ENCODE assay signal across 9 cellular contexts in the genomic region with DNA sequence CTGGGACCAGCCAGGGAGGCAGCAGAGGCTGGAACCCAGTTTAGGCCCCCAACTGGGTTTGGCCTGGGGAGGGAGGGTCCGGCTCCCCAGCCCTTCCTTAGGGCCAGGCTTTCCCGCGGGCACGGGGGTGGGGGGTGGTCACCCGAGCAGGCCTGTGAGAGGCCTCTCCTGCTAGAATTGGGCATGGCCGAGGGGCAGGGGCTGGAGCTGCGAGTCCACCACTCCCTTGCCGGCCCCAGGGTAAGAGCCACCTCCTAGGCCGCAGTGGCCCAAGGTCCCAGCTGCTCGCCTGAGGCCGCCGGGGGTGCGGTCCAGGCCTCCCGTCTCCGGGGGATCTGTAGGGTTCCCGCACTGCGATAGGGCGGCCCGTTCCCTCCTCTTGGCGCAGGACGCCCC. TPM values are rescaled to one million over a fixed set of nuclear protein-coding genes. Genes with fewer than 3 reads are reported as not detected.
DNase-seq lines count a peak whose midpoint lies in the region; ATAC-seq, FAIRE-seq and TF ChIP-seq lines count a peak whose summit lies in the region.
"Had no signal": no experiment of that assay in that cellular context is flagged by ENCODE, and none has a peak within 500 bp of the region (broad histone marks: within the 10 kb centered on the region; RNA-seq: fewer than 3 reads in every experiment).

No MANE protein-coding gene starts in this region.

- H3K36me3 ChIP-seq in HUES48 (ENCODE audit: control insufficient read depth, insufficient read depth, low read length): no peaks in the 10 kb centered on the region
- no peaks in the 10 kb centered on the region for H3K36me3 ChIP-seq in GM12878 (ENCODE audit: control insufficient read depth in 2 of 2, insufficient read depth in 2 of 2, low read length in 1 of 2)
- no peaks in the 10 kb centered on the region for H3K36me3 ChIP-seq in mesendoderm (ENCODE audit: control insufficient read depth, insufficient read depth, low read length)
- H3K36me3 ChIP-seq in gastroesophageal sphincter: peaks cover 0 to 7% of the 10 kb centered on the region in 2 donors

- DNase-seq in A549 (ENCODE audit: low read depth in 1 of 2, low spot score in 1 of 2) (no peak), GM12878 (ENCODE audit: low read depth, low spot score) (no peak), mesendoderm (no peak), medulla oblongata (ENCODE audit: extremely low spot score) (no peak), SKM-1 (lab: John Stamatoyannopoulos, UW; ENCODE audit: unreplicated experiment) (no peak)
- no peak for DNase-seq in activated CD4-positive, alpha-beta T cell treated with anti-CD3 and anti-CD28 coated beads, Interleukin-2, amount 50 U/mL, for 48 hours

- H2BK15ac ChIP-seq in mesendoderm (replicated peaks; ENCODE audit: low read depth): no peak overlapping the region

- no peaks in the 10 kb centered on the region for H4K20me1 ChIP-seq in GM12878 (ENCODE audit: control insufficient read depth, insufficient read depth)

- H3K79me1 ChIP-seq in mesendoderm (ENCODE audit: low read length): no peaks in the 10 kb centered on the region

- TF ChIP-seq RAD21 in A549 (conservative IDR thresholded peaks at IDR 0.05 in 1 of 2, IDR thresholded peaks at IDR 0.05 in 1 of 2) (no peak), GM12878 (IDR thresholded peaks at IDR 0.05; ENCODE audit: insufficient read depth, low read depth, low read length) (no peak)

- no peak overlapping the region for H2AK5ac ChIP-seq in mesendoderm (ENCODE audit: low read length)

- H3K18ac ChIP-seq in mesendoderm (ENCODE audit: low read length): no peak overlapping the region

- TF ChIP-seq CTCF in A549 (IDR thresholded peaks at IDR 0.05) (no peak), GM12878 (IDR thresholded peaks at IDR 0.05 in 2 of 3, conservative IDR thresholded peaks at IDR 0.05 in 1 of 3; ENCODE audit: control insufficient read depth in 2 of 3, extremely low read depth in 1 of 3, insufficient read depth in 1 of 3, low read depth in 3 of 3, low read length in 3 of 3) (no peak), gastroesophageal sphincter (IDR thresholded peaks at IDR 0.05) (no peak)

- no peak overlapping the region for H2BK120ac ChIP-seq in mesendoderm (ENCODE audit: low read depth, low read length)

- BruUV-seq in GM12878 (replicated peaks; lab: Mats Ljungman, UMichigan): no TSS peak

- ATAC-seq in A549 (peak in 1 of 2 experiments; percentile 17; a peak in 3 of 6 replicates), GM12878 (peak; percentile 9), gastroesophageal sphincter (no peak)

- H3K27me3 ChIP-seq in HUES48 (ENCODE audit: control insufficient read depth, insufficient read depth, low read length) (peaks cover 27% of the 10 kb centered on the region), GM12878 (replicated peaks in 1 of 2; ENCODE audit: control insufficient read depth in 2 of 2, insufficient read depth in 2 of 2, low read length in 1 of 2) (peaks cover 0 to 5% of the 10 kb centered on the region in 2 experiments; a peak in 2 of 4 replicates), mesendoderm (ENCODE audit: insufficient read depth, low read length, poor library complexity) (peaks cover 10% of the 10 kb centered on the region), gastroesophageal sphincter (peaks cover 98% of the 10 kb centered on the region)

- no peak for TF ChIP-seq POLR2A in A549 (IDR thresholded peaks at IDR 0.05; ENCODE audit: low read length)
- TF ChIP-seq POLR2A in GM12878 (IDR thresholded peaks at IDR 0.05; ENCODE audit: low read depth, low read length): peak; percentile 12; the same call in 1 of the 2 replicates
- no peak for TF ChIP-seq POLR2A in gastroesophageal sphincter (IDR thresholded peaks at IDR 0.05)

- H3K23ac ChIP-seq in mesendoderm (ENCODE audit: low read length): no peak overlapping the region

- TF ChIP-seq EP300 in A549 (IDR thresholded peaks at IDR 0.05): no peak
- TF ChIP-seq EP300 in GM12878 (IDR thresholded peaks at IDR 0.05; ENCODE audit: borderline replicate concordance in 1 of 2, control insufficient read depth in 1 of 2, low read depth in 2 of 2, low read length in 2 of 2): no peak
- TF ChIP-seq EP300 in gastroesophageal sphincter (IDR thresholded peaks at IDR 0.05): no peak

- H3K9me3 ChIP-seq in A549: no peaks in the 10 kb centered on the region
- H3K9me3 ChIP-seq in HUES48 (ENCODE audit: control insufficient read depth, insufficient read depth, low read length): no peaks in the 10 kb centered on the region
- no peaks in the 10 kb centered on the region for H3K9me3 ChIP-seq in GM12878 (replicated peaks; ENCODE audit: control insufficient read depth, insufficient read depth, low read length)
- H3K9me3 ChIP-seq in gastroesophageal sphincter: no peaks in the 10 kb centered on the region

- no peak overlapping the region for H3K4ac ChIP-seq in mesendoderm (ENCODE audit: low read depth, low read length)

- peaks cover 18% of the 10 kb centered on the region; the same call in 2 of the 3 replicates for H3K4me1 ChIP-seq in A549
- no peaks in the 10 kb centered on the region for H3K4me1 ChIP-seq in HUES48 (ENCODE audit: control insufficient read depth, insufficient read depth, low read length)
- no peaks in the 10 kb centered on the region for H3K4me1 ChIP-seq in GM12878 (ENCODE audit: control insufficient read depth, insufficient read depth, low read length)
- H3K4me1 ChIP-seq in mesendoderm (ENCODE audit: control insufficient read depth, low read depth, low read length): no peaks in the 10 kb centered on the region
- peaks cover 0 to 25% (median 12%) of the 10 kb centered on the region in 3 donors for H3K4me1 ChIP-seq in gastroesophageal sphincter

- H2BK5ac ChIP-seq in mesendoderm (ENCODE audit: low read length): no peak overlapping the region

- no peaks in the 10 kb centered on the region for H3K79me2 ChIP-seq in GM12878 (ENCODE audit: control insufficient read depth, insufficient read depth, low read length)
- no peaks in the 10 kb centered on the region for H3K79me2 ChIP-seq in mesendoderm (ENCODE audit: control insufficient read depth, insufficient read depth, low read length)

- H2AFZ ChIP-seq in GM12878 (ENCODE audit: control insufficient read depth, low read depth, low read length): peak overlapping the region; percentile 39

- H3K9ac ChIP-seq in HUES48 (ENCODE audit: low read depth, low read length) (no peak overlapping the region), GM12878 (ENCODE audit: control insufficient read depth, insufficient read depth, low read length) (no peak overlapping the region), mesendoderm (ENCODE audit: low read length) (no peak overlapping the region)

- SMC1A ChIA-PET in GM12878 (lab: Charles Lee; ENCODE audit: uncharacterized antibody, unreplicated experiment): interaction anchor here (0.7 to 1.6 kb wide), 3 partner anchors 19 to 172 kb away, joined by 3 to 6 read pairs (median 4); a partner anchor contains a TSS

- H3K4me3 ChIP-seq in A549: peak overlapping the region; percentile 67
- H3K4me3 ChIP-seq in HUES48 (ENCODE audit: low read depth, low read length): peak overlapping the region; percentile 54
- H3K4me3 ChIP-seq in GM12878: peak overlapping the region; percentile 41; the same call in 1 of the 2 replicates
- H3K4me3 ChIP-seq in mesendoderm (ENCODE audit: low read length): no peak overlapping the region
- H3K4me3 ChIP-seq in gastroesophageal sphincter: peak overlapping the region in 1 of 2 donors; percentile 38

- FAIRE-seq in A549 (lab: Jason Lieb, UNC) (no peak), GM12878 (lab: Jason Lieb, UNC) (no peak)
- FAIRE-seq: D721Med had no signal

- H3K4me2 ChIP-seq in A549 (peak overlapping the region; percentile 96), GM12878 (ENCODE audit: control insufficient read depth, insufficient read depth) (peak overlapping the region; percentile 79), mesendoderm (ENCODE audit: low read length) (peak overlapping the region; percentile 20)

- CTCF ChIA-PET in A549 (lab: Yijun Ruan, JAX) (interaction anchor here (0.6 to 5.9 kb wide), 33 partner anchors 10 to 249 kb away, joined by 3 to 66 read pairs (median 4); a partner anchor contains a TSS), GM12878 (lab: Yijun Ruan, JAX) (interaction anchor here (0.6 to 1.8 kb wide), 7 partner anchors 16 to 242 kb away, joined by 3 to 54 read pairs (median 3); no protein-coding TSS in a partner anchor)

- H3K27ac ChIP-seq in A549 (peak overlapping the region; percentile 69 to 88; a peak in 5 of 6 replicates), HUES48 (ENCODE audit: low read depth, low read length) (peak overlapping the region; percentile 28), GM12878 (ENCODE audit: control insufficient read depth, insufficient read depth) (no peak overlapping the region), mesendoderm (ENCODE audit: low read depth, low read length) (no peak overlapping the region), gastroesophageal sphincter (no peak overlapping the region)

- H4K8ac ChIP-seq in mesendoderm (ENCODE audit: low read depth, low read length): no peak overlapping the region

- no peak overlapping the region for H4K5ac ChIP-seq in mesendoderm (ENCODE audit: low read length)

- in situ Hi-C loops in GM12878 (cut with MboI): no loop called here

- H3K56ac ChIP-seq in mesendoderm (ENCODE audit: low read length): no peak overlapping the region

- intact Hi-C loops in GM12878 (cut with micrococcal nuclease; ENCODE audit: unreplicated experiment): loop anchor here (2.0 kb wide), 1 partner anchor 168 kb away; no protein-coding TSS in a partner anchor

- 34% methylated on average over 15 of the region's 21 CpGs for WGBS in A549 (ENCODE audit: missing lambda C conversion rate)
- WGBS in GM12878 (ENCODE audit: insufficient coverage, insufficient replicate concordance, low lambda C conversion rate, missing lambda C conversion rate): 22% methylated on average over 21 of the region's 21 CpGs
- WGBS in mesendoderm (ENCODE audit: extremely low coverage, insufficient coverage, low lambda C conversion rate): no CpG with 5 or more reads among the region's 21 CpGs
- no CpG with 5 or more reads among the region's 21 CpGs for WGBS in gastroesophageal sphincter (ENCODE audit: low coverage in 1 of 2), 2 donors

- POLR2A ChIA-PET in A549 (lab: Yijun Ruan, JAX): interaction anchor here (0.9 to 1.0 kb wide), 2 partner anchors 14 to 21 kb away, joined by 3 to 4 read pairs; no protein-coding TSS in a partner anchor
- POLR2A ChIA-PET in GM12878 (lab: Charles Lee): interaction anchor here (1.0 to 1.4 kb wide), 3 partner anchors 19 to 171 kb away, joined by 3 to 5 read pairs (median 4); a partner anchor contains a TSS

- RAD21 ChIA-PET in GM12878 (lab: Charles Lee; ENCODE audit: unreplicated experiment): interaction anchor here (0.5 to 2.6 kb wide), 10 partner anchors 9 to 172 kb away, joined by 3 to 22 read pairs (median 4); a partner anchor contains a TSS

RNA-seq across cellular contexts. Expression of a gene that starts 6.1 kb away (rescaled TPM):
- polyA plus RNA-seq in A549 (2011; rRNA removed) (1.7 and 2.2 TPM in 2 replicates), A549 (2017; fragmentation: RNase III; extraction: RNeasy Plus Mini Kit Qiagen cat#74134 plus additional on column Dnase treatment) (2.6 to 4.2 TPM (median 3.5 TPM) in 3 replicates), GM12878 (2011; rRNA removed) (0.99 and 1.2 TPM in 2 replicates), GM12878 (2014; fragmentation: Illumina TruSeq; extraction: Trizol) (0.22 TPM in 1 of 2 replicates, not detected in the other), GM12878 (2014; fragmentation: Nextera tagmentation; extraction: Ambion mirVana) (not detected), GM12878 (2014; rRNA removed) (3.5 and 4.1 TPM in 2 replicates), GM12878 (2016; fragmentation: Nextera tagmentation; extraction: Ambion mirVana) (1 to 10 TPM in 1 of 2 experiments, under 1 TPM in 1; 0.88 to 1.4 TPM)
- 3.6 and 5.1 TPM in 2 replicates for polyA plus RNA-seq in A549 (2012; cell fraction: cytosol; rRNA removed)
- 25.7 and 39.4 TPM in 2 replicates for polyA plus RNA-seq in A549 (2012; cell fraction: nucleus; rRNA removed)
- 0.50 and 0.97 TPM in 2 replicates for polyA minus RNA-seq in A549 (2011; rRNA and poly(A)+ RNA removed)
- total RNA-seq in GM12878 (2013; cell fraction: nucleolus; rRNA removed): 1.7 and 4.5 TPM in 2 replicates
- total RNA-seq in GM12878 (2014; rRNA removed) (2.1 and 3.8 TPM in 2 replicates), GM12878 (2014; rRNA removed; fragmentation: Illumina TruSeq; extraction: Trizol) (0.45 and 0.83 TPM in 2 replicates), GM12878 (2021) (2.8 and 3.3 TPM in 2 replicates), gastroesophageal sphincter (1 to 10 TPM in 3 of 4 donors, under 1 TPM in 1; 0.81 to 2.1 (median 1.1) TPM)
- 0.76 TPM for polyA plus RNA-seq in GM12878 (2011; ENCODE audit: low read depth)
- polyA plus RNA-seq in GM12878 (2011; cell fraction: cytosol; rRNA removed): 1.1 and 2.5 TPM in 2 replicates
- 33.2 and 35.5 TPM in 2 replicates for polyA plus RNA-seq in GM12878 (2011; cell fraction: nucleus; rRNA removed)
- 6.5 and 7.0 TPM in 2 replicates for polyA plus RNA-seq in GM12878 (2012)
- 1.5 TPM in 1 of 2 replicates, not detected in the other for polyA minus RNA-seq in GM12878 (2011; rRNA and poly(A)+ RNA removed)
- 1.1 and 1.3 TPM in 2 replicates for polyA minus RNA-seq in GM12878 (2011; cell fraction: cytosol; rRNA and poly(A)+ RNA removed)
- 3.1 and 3.8 TPM in 2 replicates for polyA minus RNA-seq in GM12878 (2011; cell fraction: nucleus; rRNA and poly(A)+ RNA removed)
- 0.56 TPM for polyA plus RNA-seq in mesendoderm (2013, experiment 1 of 2)
- 0.49 TPM for polyA plus RNA-seq in mesendoderm (2013, experiment 2 of 2)

RNA-seq across cellular contexts. Expression of a gene that starts 6.3 kb away (rescaled TPM):
- polyA plus RNA-seq in A549 (2011; rRNA removed) (18.4 and 19.0 TPM in 2 replicates), A549 (2017; fragmentation: RNase III; extraction: RNeasy Plus Mini Kit Qiagen cat#74134 plus additional on column Dnase treatment) (27.7 to 30.7 TPM (median 30.5 TPM) in 3 replicates), GM12878 (2011; rRNA removed) (3.4 and 9.6 TPM in 2 replicates), GM12878 (2014; fragmentation: Illumina TruSeq; extraction: Trizol) (0.16 and 1.1 TPM in 2 replicates), GM12878 (2014; fragmentation: Nextera tagmentation; extraction: Ambion mirVana) (1 to 10 TPM in 1 of 2 experiments, under 1 TPM in 1; 0.39 to 1.0 TPM), GM12878 (2014; rRNA removed) (21.0 and 26.4 TPM in 2 replicates), GM12878 (2016; fragmentation: Nextera tagmentation; extraction: Ambion mirVana) (10 to 100 TPM; 22.2 to 29.7 TPM)
- 56.3 and 74.7 TPM in 2 replicates for polyA plus RNA-seq in A549 (2012; cell fraction: cytosol; rRNA removed)
- 101 and 152 TPM in 2 replicates for polyA plus RNA-seq in A549 (2012; cell fraction: nucleus; rRNA removed)
- polyA minus RNA-seq in A549 (2011; rRNA and poly(A)+ RNA removed): 5.6 and 11.8 TPM in 2 replicates
- total RNA-seq in GM12878 (2013; cell fraction: nucleolus; rRNA removed): 12.2 and 18.6 TPM in 2 replicates
- total RNA-seq in GM12878 (2014; rRNA removed) (17.8 and 19.0 TPM in 2 replicates), GM12878 (2014; rRNA removed; fragmentation: Illumina TruSeq; extraction: Trizol) (2.8 and 3.0 TPM in 2 replicates), GM12878 (2021) (15.1 and 16.8 TPM in 2 replicates), gastroesophageal sphincter (10 to 100 TPM in 2 of 4 donors, 1 to 10 TPM in 2; 3.4 to 12.5 (median 8.6) TPM)
- polyA plus RNA-seq in GM12878 (2011; ENCODE audit: low read depth): 2.7 TPM
- 17.5 and 28.1 TPM in 2 replicates for polyA plus RNA-seq in GM12878 (2011; cell fraction: cytosol; rRNA removed)
- 69.5 and 70.3 TPM in 2 replicates for polyA plus RNA-seq in GM12878 (2011; cell fraction: nucleus; rRNA removed)
- polyA plus RNA-seq in GM12878 (2012): 12.6 and 15.4 TPM in 2 replicates
- 2.3 and 7.4 TPM in 2 replicates for polyA minus RNA-seq in GM12878 (2011; rRNA and poly(A)+ RNA removed)
- 3.2 and 8.7 TPM in 2 replicates for polyA minus RNA-seq in GM12878 (2011; cell fraction: cytosol; rRNA and poly(A)+ RNA removed)
- 8.1 and 14.3 TPM in 2 replicates for polyA minus RNA-seq in GM12878 (2011; cell fraction: nucleus; rRNA and poly(A)+ RNA removed)
- 5.6 TPM for polyA plus RNA-seq in mesendoderm (2013, experiment 1 of 2)
- polyA plus RNA-seq in mesendoderm (2013, experiment 2 of 2): 6.5 TPM

RNA-seq across cellular contexts. Expression of a gene that starts 17.1 kb away (rescaled TPM):
- polyA plus RNA-seq in A549 (2011; rRNA removed): 0.30 and 0.32 TPM in 2 replicates
- 0.29 and 0.49 TPM in 2 replicates for polyA plus RNA-seq in A549 (2012; cell fraction: cytosol; rRNA removed)
- 2.3 and 2.6 TPM in 2 replicates for polyA plus RNA-seq in A549 (2012; cell fraction: nucleus; rRNA removed)
- polyA plus RNA-seq in A549 (2017; fragmentation: RNase III; extraction: RNeasy Plus Mini Kit Qiagen cat#74134 plus additional on column Dnase treatment): 0.47 to 1.1 TPM (median 1.0 TPM) in 3 replicates
- polyA minus RNA-seq in A549 (2011; rRNA and poly(A)+ RNA removed): 0.15 and 0.37 TPM in 2 replicates
- 3.4 and 5.1 TPM in 2 replicates for total RNA-seq in GM12878 (2013; cell fraction: nucleolus; rRNA removed)
- total RNA-seq in GM12878 (2014; rRNA removed): 0.60 and 0.79 TPM in 2 replicates
- total RNA-seq in GM12878 (2014; rRNA removed; fragmentation: Illumina TruSeq; extraction: Trizol): 0.41 and 0.45 TPM in 2 replicates
- 1.7 and 1.9 TPM in 2 replicates for total RNA-seq in GM12878 (2021)
- polyA plus RNA-seq in GM12878 (2011; ENCODE audit: low read depth): 0.20 TPM
- 0.37 and 0.75 TPM in 2 replicates for polyA plus RNA-seq in GM12878 (2011; rRNA removed)
- polyA plus RNA-seq in GM12878 (2011; cell fraction: cytosol; rRNA removed): 0.78 and 1.6 TPM in 2 replicates
- 8.1 and 9.7 TPM in 2 replicates for polyA plus RNA-seq in GM12878 (2011; cell fraction: nucleus; rRNA removed)
- 0.87 and 1.1 TPM in 2 replicates for polyA plus RNA-seq in GM12878 (2012)
- 0.19 TPM in 1 of 2 replicates, not detected in the other for polyA plus RNA-seq in GM12878 (2014; fragmentation: Illumina TruSeq; extraction: Trizol)
- polyA plus RNA-seq in GM12878 (2014; fragmentation: Nextera tagmentation; extraction: Ambion mirVana): under 1 TPM in 1 of 2 experiments, not detected in 1; 0.02 TPM
- 1.6 and 1.9 TPM in 2 replicates for polyA plus RNA-seq in GM12878 (2014; rRNA removed)
- 1 to 10 TPM in 1 of 2 experiments, under 1 TPM in 1; 0.62 to 1.0 TPM for polyA plus RNA-seq in GM12878 (2016; fragmentation: Nextera tagmentation; extraction: Ambion mirVana)
- 1.0 and 1.5 TPM in 2 replicates for polyA minus RNA-seq in GM12878 (2011; rRNA and poly(A)+ RNA removed)
- 0.42 TPM in 1 of 2 replicates, not detected in the other for polyA minus RNA-seq in GM12878 (2011; cell fraction: cytosol; rRNA and poly(A)+ RNA removed)
- 3.1 and 5.0 TPM in 2 replicates for polyA minus RNA-seq in GM12878 (2011; cell fraction: nucleus; rRNA and poly(A)+ RNA removed)
- polyA plus RNA-seq in mesendoderm (2013, experiment 1 of 2): 0.37 TPM
- polyA plus RNA-seq in mesendoderm (2013, experiment 2 of 2): 0.35 TPM
- under 1 TPM in 3 of 4 donors, not detected in 1; 0.13 to 0.69 (median 0.20) TPM for total RNA-seq in gastroesophageal sphincter

RNA-seq across cellular contexts. Expression of a gene that starts 19.1 kb away (rescaled TPM):
- 56.3 and 63.3 TPM in 2 replicates for polyA plus RNA-seq in A549 (2011; rRNA removed)
- 189 and 255 TPM in 2 replicates for polyA plus RNA-seq in A549 (2012; cell fraction: cytosol; rRNA removed)
- polyA plus RNA-seq in A549 (2012; cell fraction: nucleus; rRNA removed): 141 and 185 TPM in 2 replicates
- polyA plus RNA-seq in A549 (2017; fragmentation: RNase III; extraction: RNeasy Plus Mini Kit Qiagen cat#74134 plus additional on column Dnase treatment): 86.9 to 96.3 TPM (median 88.2 TPM) in 3 replicates
- polyA minus RNA-seq in A549 (2011; rRNA and poly(A)+ RNA removed): 71.6 and 81.9 TPM in 2 replicates
- total RNA-seq in GM12878 (2013; cell fraction: nucleolus; rRNA removed): 13.9 and 16.2 TPM in 2 replicates
- total RNA-seq in GM12878 (2014; rRNA removed): 43.5 and 47.6 TPM in 2 replicates
- total RNA-seq in GM12878 (2014; rRNA removed; fragmentation: Illumina TruSeq; extraction: Trizol): 25.3 and 31.6 TPM in 2 replicates
- total RNA-seq in GM12878 (2021): 58.0 and 70.7 TPM in 2 replicates
- polyA plus RNA-seq in GM12878 (2011; ENCODE audit: low read depth): 16.1 TPM
- polyA plus RNA-seq in GM12878 (2011; rRNA removed): 14.3 and 31.9 TPM in 2 replicates
- 51.6 and 73.9 TPM in 2 replicates for polyA plus RNA-seq in GM12878 (2011; cell fraction: cytosol; rRNA removed)
- polyA plus RNA-seq in GM12878 (2011; cell fraction: nucleus; rRNA removed): 131 and 165 TPM in 2 replicates
- polyA plus RNA-seq in GM12878 (2012): 29.2 and 44.5 TPM in 2 replicates
- polyA plus RNA-seq in GM12878 (2014; fragmentation: Illumina TruSeq; extraction: Trizol): 2.2 and 18.1 TPM in 2 replicates
- 10 to 100 TPM in 1 of 2 experiments, 1 to 10 TPM in 1; 2.8 to 12.7 TPM for polyA plus RNA-seq in GM12878 (2014; fragmentation: Nextera tagmentation; extraction: Ambion mirVana)
- polyA plus RNA-seq in GM12878 (2014; rRNA removed): 52.7 and 56.9 TPM in 2 replicates
- polyA plus RNA-seq in GM12878 (2016; fragmentation: Nextera tagmentation; extraction: Ambion mirVana): 10 to 100 TPM; 23.4 to 72.4 TPM
- polyA minus RNA-seq in GM12878 (2011; rRNA and poly(A)+ RNA removed): 42.4 and 52.1 TPM in 2 replicates
- 11.9 and 22.7 TPM in 2 replicates for polyA minus RNA-seq in GM12878 (2011; cell fraction: cytosol; rRNA and poly(A)+ RNA removed)
- 17.2 and 27.8 TPM in 2 replicates for polyA minus RNA-seq in GM12878 (2011; cell fraction: nucleus; rRNA and poly(A)+ RNA removed)
- polyA plus RNA-seq in mesendoderm (2013, experiment 1 of 2): 37.4 TPM
- polyA plus RNA-seq in mesendoderm (2013, experiment 2 of 2): 38.7 TPM
- total RNA-seq in gastroesophageal sphincter: 10 to 100 TPM; 41.1 to 68.0 (median 53.8) TPM

RNA-seq across cellular contexts. Expression of a gene that starts 21.8 kb away (rescaled TPM):
- polyA plus RNA-seq in A549 (2011; rRNA removed) (8.6 and 10.8 TPM in 2 replicates), A549 (2017; fragmentation: RNase III; extraction: RNeasy Plus Mini Kit Qiagen cat#74134 plus additional on column Dnase treatment) (23.0 to 25.3 TPM (median 23.7 TPM) in 3 replicates), GM12878 (2011; rRNA removed) (4.9 and 11.7 TPM in 2 replicates), GM12878 (2014; fragmentation: Illumina TruSeq; extraction: Trizol) (2.4 and 8.0 TPM in 2 replicates), GM12878 (2014; fragmentation: Nextera tagmentation; extraction: Ambion mirVana) (under 1 TPM; 0.13 to 0.42 TPM), GM12878 (2014; rRNA removed) (23.4 and 28.2 TPM in 2 replicates), GM12878 (2016; fragmentation: Nextera tagmentation; extraction: Ambion mirVana) (10 to 100 TPM; 18.5 to 21.7 TPM)
- polyA plus RNA-seq in A549 (2012; cell fraction: cytosol; rRNA removed): 19.8 and 25.1 TPM in 2 replicates
- polyA plus RNA-seq in A549 (2012; cell fraction: nucleus; rRNA removed): 46.9 and 57.6 TPM in 2 replicates
- polyA minus RNA-seq in A549 (2011; rRNA and poly(A)+ RNA removed): 10.3 and 11.1 TPM in 2 replicates
- total RNA-seq in GM12878 (2013; cell fraction: nucleolus; rRNA removed): 65.8 and 74.9 TPM in 2 replicates
- total RNA-seq in GM12878 (2014; rRNA removed) (19.2 and 22.0 TPM in 2 replicates), GM12878 (2014; rRNA removed; fragmentation: Illumina TruSeq; extraction: Trizol) (8.8 and 11.1 TPM in 2 replicates), GM12878 (2021) (39.4 and 43.5 TPM in 2 replicates), gastroesophageal sphincter (10 to 100 TPM; 18.0 to 28.0 (median 25.1) TPM)
- 4.2 TPM for polyA plus RNA-seq in GM12878 (2011; ENCODE audit: low read depth)
- polyA plus RNA-seq in GM12878 (2011; cell fraction: cytosol; rRNA removed): 11.7 and 18.5 TPM in 2 replicates
- 44.2 and 63.2 TPM in 2 replicates for polyA plus RNA-seq in GM12878 (2011; cell fraction: nucleus; rRNA removed)
- polyA plus RNA-seq in GM12878 (2012): 16.1 TPM in 2 replicates
- polyA minus RNA-seq in GM12878 (2011; rRNA and poly(A)+ RNA removed): 9.5 and 17.9 TPM in 2 replicates
- polyA minus RNA-seq in GM12878 (2011; cell fraction: cytosol; rRNA and poly(A)+ RNA removed): 12.8 and 12.9 TPM in 2 replicates
- 14.7 and 27.1 TPM in 2 replicates for polyA minus RNA-seq in GM12878 (2011; cell fraction: nucleus; rRNA and poly(A)+ RNA removed)
- 19.1 TPM for polyA plus RNA-seq in mesendoderm (2013, experiment 1 of 2)
- 18.6 TPM for polyA plus RNA-seq in mesendoderm (2013, experiment 2 of 2)

Comparison
In these comparisons a context has a peak if more than half of its experiments do, and no peak if none do; other contexts are left out.
1. H3K27ac ChIP-seq: peak in A549 (2 of 2) and HUES48 (single experiment); none in GM12878 (single experiment), mesendoderm (single experiment) and gastroesophageal sphincter (0 of 4).
2. H3K4me2 ChIP-seq: peak in every context shown above with its lines; median percentile 96 in A549; 79 in GM12878; 20 in mesendoderm.